3 cellular contexts compared by ENCODE assay signal in the genomic region with DNA sequence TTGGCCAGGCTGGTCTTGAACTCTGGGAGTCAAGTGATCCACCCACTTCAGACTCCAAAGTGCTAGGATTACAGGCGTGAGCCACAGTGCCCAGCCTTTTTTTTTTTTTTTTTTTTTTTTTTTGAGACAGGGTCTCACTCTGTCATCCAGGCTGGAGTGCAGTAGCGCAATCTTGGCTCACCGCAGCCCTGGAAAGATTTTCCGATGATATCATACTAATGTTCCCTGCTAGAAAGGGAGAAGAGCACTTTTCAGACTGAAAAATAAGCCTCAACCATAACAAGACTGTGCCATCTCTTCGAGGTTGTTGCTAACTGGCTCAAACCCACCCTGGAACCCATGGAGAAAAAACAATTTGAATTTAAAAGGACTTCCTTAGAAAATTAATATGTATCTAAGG. TPM values are rescaled to one million over a fixed set of nuclear protein-coding genes. Genes with fewer than 3 reads are reported as not detected.
"Had no signal": no experiment of that assay in that cellular context is flagged by ENCODE, and none has a peak within 500 bp of the region (broad histone marks: within the 10 kb centered on the region; RNA-seq: fewer than 3 reads in every experiment).

No MANE protein-coding gene starts in this region.

RNA-seq across cellular contexts. Expression of a gene that starts 42.3 kb away (rescaled TPM):
- total RNA-seq: activated CD4-positive, alpha-beta memory T cell treated with anti-CD3 and anti-CD28 coated beads for 36 hours; activated T-cell treated with anti-CD3 and anti-CD28 coated beads, Interleukin-2, amount 50 U/mL, for 4 hours; T-helper 2 cell treated with Interferon-gamma antibody and Interleukin-4, amounts not matched to agents 100 ng/mL and 5 ng/mL, for 36 hours had no signal
